In the genomic region with DNA sequence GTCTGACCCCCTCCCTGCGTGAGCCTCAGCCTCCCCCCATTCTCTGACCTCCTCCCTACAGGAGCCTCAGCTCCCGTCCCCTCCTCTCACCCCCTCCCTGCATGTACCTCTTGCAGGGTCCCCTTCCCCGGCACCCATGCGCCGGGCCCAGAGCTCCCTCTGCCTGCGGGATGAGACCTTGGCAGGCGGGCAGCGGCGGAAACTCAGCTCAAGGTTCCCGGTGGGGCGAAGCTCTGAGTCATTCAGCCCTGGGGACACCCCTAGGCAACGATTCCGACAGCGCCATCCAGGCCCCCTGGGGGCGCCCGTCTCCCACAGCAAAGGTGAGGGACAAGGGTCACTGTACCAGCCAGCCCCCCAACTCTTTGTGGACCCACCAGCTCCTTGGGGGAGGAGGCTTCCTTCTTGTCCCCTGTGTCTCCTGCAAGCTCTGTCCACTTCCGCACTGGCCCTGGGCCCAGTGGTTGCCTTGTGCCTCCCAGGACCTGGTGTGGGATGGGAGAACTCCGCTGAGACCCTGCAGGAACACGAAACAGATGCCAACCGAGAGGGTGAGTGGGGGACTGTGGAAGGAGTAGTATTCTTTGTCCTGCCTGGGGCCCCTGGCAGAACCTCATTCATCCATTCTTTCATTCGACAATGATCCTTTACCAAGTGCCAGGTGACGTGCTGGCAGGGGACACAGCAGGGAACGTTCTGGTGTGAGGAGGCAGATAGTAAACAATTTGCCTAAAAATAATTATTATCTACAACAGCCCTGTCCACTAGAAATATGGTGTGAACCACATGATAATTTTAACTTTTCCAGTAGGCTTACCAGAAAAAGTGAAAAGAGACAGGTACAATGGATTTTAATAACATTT, we compare ENCODE assay signal across 8 cellular contexts. TPM values are rescaled to one million over a fixed set of nuclear protein-coding genes. Genes with fewer than 3 reads are reported as not detected.
DNase-seq lines count a peak whose midpoint lies in the region; ATAC-seq and TF ChIP-seq lines count a peak whose summit lies in the region.

No MANE protein-coding gene starts in this region.

- TF ChIP-seq CTCF in GM13977 (IDR thresholded peaks at IDR 0.05; ENCODE audit: extremely low read depth, insufficient read depth, missing control alignments) (peak; percentile 72), omental fat pad (IDR thresholded peaks at IDR 0.05) (peak in 1 of 3 donors; percentile 52)

- ATAC-seq in omental fat pad (ENCODE audit: low FRiP score) (peak; percentile 31), GM21390 (IDR thresholded peaks at IDR 0.05; ENCODE audit: unreplicated experiment) (no peak), GM18909 (IDR thresholded peaks at IDR 0.05; ENCODE audit: poor library complexity, unreplicated experiment) (no peak)

- DNase-seq in AG20443 (ENCODE audit: low spot score) (peak; percentile 92), GM13977 (ENCODE audit: low spot score) (peak; percentile 85), NCI-H2196 treated with DMSO at 0.1 percent for 48 hours (lab: John Stamatoyannopoulos, UW; ENCODE audit: unreplicated experiment) (peak; percentile 55), germinal center (ENCODE audit: low spot score) (peak; percentile 62), omental fat pad (ENCODE audit: low spot score) (peak; percentile 46)
- DNase-seq in activated T-cell treated with anti-CD3 and anti-CD28 coated beads, Interleukin-2, amount 50 U/mL, for 1 hour, result peak; percentile 60

- in situ Hi-C loops in GM13977 (cut with MboI; ENCODE audit: low pct_unique_long_range_greater_than_20kb, low sequenced_read_pairs, unreplicated experiment), result no loop called here

RNA-seq across cellular contexts. Expression of a gene that starts 3.7 kb away (rescaled TPM):
- total RNA-seq in omental fat pad, result 10 to 100 TPM; 15.7 to 64.2 (median 28.1) TPM

RNA-seq across cellular contexts. Expression of a gene that starts 15.3 kb away (rescaled TPM):
- 10 to 100 TPM in 2 of 4 donors, 1 to 10 TPM in 2; 6.2 to 24.1 (median 10.3) TPM for total RNA-seq in omental fat pad

RNA-seq across cellular contexts. Expression of a gene that starts 37.4 kb away (rescaled TPM):
- total RNA-seq in omental fat pad, result 100 to 1,000 TPM; 174 to 263 (median 238) TPM

RNA-seq across cellular contexts. Expression of a gene that starts 38.0 kb away (rescaled TPM):
- total RNA-seq in omental fat pad, result 100 to 1,000 TPM; 180 to 263 (median 215) TPM

RNA-seq across cellular contexts. Expression of a gene that starts 50.0 kb away (rescaled TPM):
- total RNA-seq in omental fat pad, result 10 to 100 TPM; 32.1 to 50.8 (median 44.6) TPM
